ENCODE assay signal across 10 cellular contexts in genomic region chr17:69246726-69247375, GRCh38. TPM values are rescaled to one million over a fixed set of nuclear protein-coding genes. Genes with fewer than 3 reads are reported as not detected.
DNase-seq lines count a peak whose midpoint lies in the region; ATAC-seq and TF ChIP-seq lines count a peak whose summit lies in the region.
"Had no signal": no experiment of that assay in that cellular context is flagged by ENCODE, and none has a peak within 500 bp of the region (broad histone marks: within the 10 kb centered on the region; RNA-seq: fewer than 3 reads in every experiment).

No MANE protein-coding gene starts in this region.

- H3K9me3 Mint-ChIP-seq in activated CD4-positive, alpha-beta T cell treated with anti-CD3 and anti-CD28 coated beads, Interleukin-2, amount 10 ng/mL, durations not matched to agents 7 days and 5 days: no peaks in the 10 kb centered on the region

- H3K4me3 Mint-ChIP-seq in activated CD4-positive, alpha-beta T cell treated with anti-CD3 and anti-CD28 coated beads, Interleukin-2, amount 10 ng/mL, durations not matched to agents 7 days and 5 days: no peak overlapping the region

- no peak overlapping the region for H3K4me3 ChIP-seq in BE2C (ENCODE audit: low read depth, low read length)
- no peak overlapping the region for H3K4me3 ChIP-seq in WERI-Rb-1 (ENCODE audit: low read depth, low read length)
- no peak overlapping the region for H3K4me3 ChIP-seq in heart right ventricle
- H3K4me3 ChIP-seq: HAP-1 had no signal

- CTCF ChIA-PET in activated CD4-positive, alpha-beta T cell treated with anti-CD3 and anti-CD28 coated beads, Interleukin-2, amount 10 ng/mL, durations not matched to agents 7 days and 5 days (lab: Charles Lee): interaction anchor here (1.2 kb wide), 1 partner anchor 475 kb away, joined by 3 read pairs; no protein-coding TSS in a partner anchor

- H3K4me1 ChIP-seq in BE2C (no peaks in the 10 kb centered on the region), heart right ventricle (no peaks in the 10 kb centered on the region)
- H3K4me1 ChIP-seq: HAP-1 had no signal

- no peaks in the 10 kb centered on the region for H3K9me3 ChIP-seq in BE2C
- H3K9me3 ChIP-seq in WERI-Rb-1 (ENCODE audit: severe bottlenecking): no peaks in the 10 kb centered on the region
- no peaks in the 10 kb centered on the region for H3K9me3 ChIP-seq in heart right ventricle
- H3K9me3 ChIP-seq: HAP-1 had no signal

- no peaks in the 10 kb centered on the region for H3K36me3 Mint-ChIP-seq in activated CD4-positive, alpha-beta T cell treated with anti-CD3 and anti-CD28 coated beads, Interleukin-2, amount 10 ng/mL, durations not matched to agents 7 days and 5 days (ENCODE audit: low read depth)

- peak; percentile 62 for ATAC-seq in GM21390 (IDR thresholded peaks at IDR 0.05; ENCODE audit: unreplicated experiment)
- ATAC-seq in heart right ventricle: peak in 2 of 8 donors; percentile 35 to 45
- no peak for ATAC-seq in HG03442 (IDR thresholded peaks at IDR 0.05; ENCODE audit: unreplicated experiment)

- TF ChIP-seq CTCF in BE2C (IDR thresholded peaks at IDR 0.05; ENCODE audit: low read depth, low read length) (peak; percentile 59), WERI-Rb-1 (IDR thresholded peaks at IDR 0.05; ENCODE audit: low read depth, low read length) (peak; percentile 13; the same call in 1 of the 2 replicates), heart right ventricle (IDR thresholded peaks at IDR 0.05) (peak; percentile 27 to 79 (median 65))

- peaks cover 8% of the 10 kb centered on the region for H3K27me3 ChIP-seq in BE2C
- H3K27me3 ChIP-seq in WERI-Rb-1 (ENCODE audit: insufficient read depth, low read depth, severe bottlenecking): no peaks in the 10 kb centered on the region
- H3K27me3 ChIP-seq in heart right ventricle: no peaks in the 10 kb centered on the region

- DNase-seq in BE2C (no peak), NCI-H1436 treated with DMSO at 0.1 percent for 48 hours (lab: John Stamatoyannopoulos, UW) (peak; percentile 37), WERI-Rb-1 (no peak), heart right ventricle (no peak), smooth muscle cell of the brain vasculature (ENCODE audit: low read depth, low spot score) (peak; percentile 26)
- DNase-seq in activated CD4-positive, alpha-beta T cell treated with anti-CD3 and anti-CD28 coated beads, Interleukin-2, amount 10 ng/mL, durations not matched to agents 7 days and 5 days: no peak

- H3K27me3 Mint-ChIP-seq in activated CD4-positive, alpha-beta T cell treated with anti-CD3 and anti-CD28 coated beads, Interleukin-2, amount 10 ng/mL, durations not matched to agents 7 days and 5 days: no peaks in the 10 kb centered on the region

- WGBS in heart right ventricle, 2 donors: 64 to 71% methylated on average over 4 of the region's 4 CpGs

- POLR2A ChIA-PET in activated CD4-positive, alpha-beta T cell treated with anti-CD3 and anti-CD28 coated beads, Interleukin-2, amount 10 ng/mL, durations not matched to agents 7 days and 5 days (lab: Charles Lee): no interaction called here

- H3K4me1 Mint-ChIP-seq in activated CD4-positive, alpha-beta T cell treated with anti-CD3 and anti-CD28 coated beads, Interleukin-2, amount 10 ng/mL, durations not matched to agents 7 days and 5 days: no peaks in the 10 kb centered on the region

- intact Hi-C loops in heart right ventricle (cut with DNase I): loop anchor here in 1 of 10 donors (5.0 kb wide), 1 partner anchor 470 kb away; no protein-coding TSS in a partner anchor

- H3K36me3 ChIP-seq in BE2C (no peaks in the 10 kb centered on the region), WERI-Rb-1 (peaks cover 8% of the 10 kb centered on the region), heart right ventricle (peaks cover 0 to 35% (median 0%) of the 10 kb centered on the region in 9 donors)
- H3K36me3 ChIP-seq: HAP-1 had no signal

- H3K27ac ChIP-seq in WERI-Rb-1 (no peak overlapping the region), heart right ventricle (no peak overlapping the region)
- H3K27ac ChIP-seq: epithelial cell of prostate had no signal

- no peak overlapping the region for H3K27ac Mint-ChIP-seq in activated CD4-positive, alpha-beta T cell treated with anti-CD3 and anti-CD28 coated beads, Interleukin-2, amount 10 ng/mL, durations not matched to agents 7 days and 5 days

RNA-seq across cellular contexts. Expression of gene ABCA10, which starts 18.2 kb away (rescaled TPM):
- 0.40 TPM for polyA plus RNA-seq in BE2C (2012; ENCODE audit: insufficient read depth, insufficient read length, low read depth)
- 1 to 10 TPM; 2.1 to 7.0 (median 3.6) TPM for total RNA-seq in heart right ventricle
- 10 to 100 TPM in 1 of 2 donors, 1 to 10 TPM in 1; 1.0 to 60.9 TPM for polyA plus RNA-seq in heart right ventricle
- 1 to 10 TPM; 1.6 to 1.7 TPM for total RNA-seq in activated CD4-positive, alpha-beta T cell treated with anti-CD3 and anti-CD28 coated beads, Interleukin-2, amount 10 ng/mL, durations not matched to agents 7 days and 5 days

Comparison
In these comparisons a context has a peak if more than half of its experiments do, and no peak if none do; other contexts are left out.
1. DNase-seq: peak in NCI-H1436 treated with DMSO at 0.1 percent for 48 hours (single experiment) and smooth muscle cell of the brain vasculature (single experiment); none in BE2C (single experiment), WERI-Rb-1 (single experiment), heart right ventricle (0 of 2) and activated CD4-positive, alpha-beta T cell treated with anti-CD3 and anti-CD28 coated beads, Interleukin-2, amount 10 ng/mL, durations not matched to agents 7 days and 5 days (single experiment).
2. CTCF ChIP-seq: peak in every context shown above with its lines; median percentile 65 in heart right ventricle; 59 in BE2C; 13 in WERI-Rb-1.